ENCODE assay signal across 9 cellular contexts in the genomic region with DNA sequence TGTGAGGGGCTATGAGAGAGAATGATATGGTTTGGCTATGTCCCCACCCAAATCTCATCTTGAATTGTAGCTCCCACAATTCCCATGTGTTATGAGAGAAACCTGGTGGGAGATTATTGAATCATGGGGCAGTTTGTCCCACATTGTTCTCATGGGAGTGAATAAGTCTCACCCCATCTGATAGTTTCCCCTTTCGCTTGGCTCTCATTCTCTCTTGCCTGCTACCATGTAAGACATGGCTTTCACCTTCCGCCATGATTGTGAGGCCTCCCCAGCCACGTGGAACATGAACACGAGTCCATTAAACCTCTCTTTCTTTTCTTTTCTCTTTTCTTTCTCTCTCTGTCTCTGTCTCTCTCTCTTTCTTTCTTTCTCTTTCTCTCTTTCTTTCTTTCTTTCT.
"Had no signal": no experiment of that assay in that cellular context is flagged by ENCODE, and none has a peak within 500 bp of the region (broad histone marks: within the 10 kb centered on the region; RNA-seq: fewer than 3 reads in every experiment).

No MANE protein-coding gene starts in this region.

- H3K4me1 Mint-ChIP-seq: IgD-negative memory B cell had no signal

- ATAC-seq: HCT116, HepG2 had no signal

- H3K27me3 Mint-ChIP-seq: IgD-negative memory B cell had no signal

- H3K36me3 ChIP-seq: HAP-1 had no signal

- DNase-seq: GOT3, HFFc6, KG1 had no signal

- H3K27ac Mint-ChIP-seq: HFFc6, IgD-negative memory B cell had no signal

- H3K4me3 Mint-ChIP-seq: HFFc6, IgD-negative memory B cell had no signal

- H3K9me3 ChIP-seq: HAP-1 had no signal

- H3K4me1 ChIP-seq: HAP-1 had no signal

- H3K27ac ChIP-seq: HL-60 had no signal

- H3K4me3 ChIP-seq: HAP-1 had no signal

- H3K36me3 Mint-ChIP-seq: IgD-negative memory B cell had no signal

- FAIRE-seq: H54, HepG2 had no signal
